ENCODE assay signal across 8 cellular contexts in the genomic region with DNA sequence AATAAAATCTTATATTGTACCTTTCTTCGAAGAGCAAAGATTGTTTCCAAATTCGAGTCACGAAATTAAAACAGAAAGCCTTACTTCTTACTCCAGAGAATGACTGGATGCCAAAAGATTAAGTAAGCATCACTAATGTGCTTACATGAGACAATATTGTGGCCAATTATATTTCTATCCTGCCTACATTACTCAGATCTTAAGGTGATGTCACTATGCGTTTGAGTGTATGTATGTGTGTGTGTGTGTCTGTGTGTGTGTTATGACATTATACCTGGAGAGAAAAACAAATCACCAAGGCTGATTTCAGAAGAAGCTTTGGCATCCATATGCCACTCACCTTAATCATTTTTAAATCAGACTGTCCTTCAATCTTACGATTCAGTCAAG.
DNase-seq lines count a peak whose midpoint lies in the region; ATAC-seq and TF ChIP-seq lines count a peak whose summit lies in the region.

No MANE protein-coding gene starts in this region.

- POLR2A ChIA-PET in RWPE1 (lab: Yijun Ruan, JAX; ENCODE audit: low non-redundant PET): no interaction called here

- H3K27ac Mint-ChIP-seq in activated naive CD4-positive, alpha-beta T cell treated with anti-CD3 and anti-CD28 coated beads for 36 hours: peak overlapping the region; percentile 98
- H3K27ac Mint-ChIP-seq in activated naive CD4-positive, alpha-beta T cell treated with anti-CD3 and anti-CD28 coated beads, Interleukin-2, amount 50 U/mL, for 72 hours: peak overlapping the region; percentile 86 to 90

- peak overlapping the region; percentile 4 for H3K4me3 ChIP-seq in retinal pigment epithelial cell (ENCODE audit: low read length)

- no peaks in the 10 kb centered on the region for H3K27me3 Mint-ChIP-seq in activated naive CD4-positive, alpha-beta T cell treated with anti-CD3 and anti-CD28 coated beads for 36 hours (ENCODE audit: low read depth)

- H3K4me3 Mint-ChIP-seq in activated naive CD4-positive, alpha-beta T cell treated with anti-CD3 and anti-CD28 coated beads for 36 hours: no peak overlapping the region

- CTCF ChIA-PET in activated naive CD4-positive, alpha-beta T cell treated with anti-CD3 and anti-CD28 coated beads for 36 hours (lab: Charles Lee): interaction anchor here (0.6 to 0.9 kb wide), 4 partner anchors 29 to 1468 kb away, joined by 3 to 5 read pairs (median 4); no protein-coding TSS in a partner anchor
- CTCF ChIA-PET in RWPE1 (lab: Yijun Ruan, JAX): no interaction called here

- peak; percentile 54 for DNase-seq in activated naive CD4-positive, alpha-beta T cell treated with anti-CD3 and anti-CD28 coated beads for 36 hours
- no peak for DNase-seq in activated naive CD4-positive, alpha-beta T cell (lab: John Stamatoyannopoulos, UW)
- DNase-seq in activated naive CD4-positive, alpha-beta T cell treated with anti-CD3 and anti-CD28 coated beads, Interleukin-2, amount 50 U/mL, for 72 hours (ENCODE audit: low spot score in 2 of 2): peak in 1 of 2 donors; percentile 13
- DNase-seq in retinal pigment epithelial cell (ENCODE audit: low read depth) (peak; percentile 96), RWPE1 (ENCODE audit: low spot score) (no peak), NCI-H526 treated with DMSO at 0.1 percent for 48 hours (lab: John Stamatoyannopoulos, UW) (no peak), head of caudate nucleus (no peak)

- peaks cover 1% of the 10 kb centered on the region for H3K36me3 Mint-ChIP-seq in activated naive CD4-positive, alpha-beta T cell treated with anti-CD3 and anti-CD28 coated beads for 36 hours (ENCODE audit: low read depth)
- H3K36me3 Mint-ChIP-seq in activated naive CD4-positive, alpha-beta T cell treated with anti-CD3 and anti-CD28 coated beads, Interleukin-2, amount 50 U/mL, for 72 hours: no peaks in the 10 kb centered on the region

- no peak overlapping the region for H3K27ac ChIP-seq in RWPE1

- no peak for TF ChIP-seq CTCF in retinal pigment epithelial cell (conservative IDR thresholded peaks at IDR 0.05; ENCODE audit: low read depth, low read length)
- no peak for TF ChIP-seq CTCF in RWPE1 (conservative IDR thresholded peaks at IDR 0.05; ENCODE audit: low read depth)

- peaks cover 2% of the 10 kb centered on the region for H3K9me3 Mint-ChIP-seq in activated naive CD4-positive, alpha-beta T cell treated with anti-CD3 and anti-CD28 coated beads for 36 hours
- H3K9me3 Mint-ChIP-seq in activated naive CD4-positive, alpha-beta T cell treated with anti-CD3 and anti-CD28 coated beads, Interleukin-2, amount 50 U/mL, for 72 hours: peaks cover 0 to 4% of the 10 kb centered on the region in 2 donors

- intact Hi-C loops in activated naive CD4-positive, alpha-beta T cell treated with anti-CD3 and anti-CD28 coated beads for 36 hours (cut with micrococcal nuclease): loop anchor here (5.0 to 10.0 kb wide), 5 partner anchors 199 to 1979 kb away; partner anchors contain the start of gene ZCCHC4
- intact Hi-C loops in head of caudate nucleus (cut with DNase I): no loop called here

- peak; percentile 9 for ATAC-seq in HG03521 (IDR thresholded peaks at IDR 0.05; ENCODE audit: unreplicated experiment)
- peak; percentile 70 to 72 for ATAC-seq in activated naive CD4-positive, alpha-beta T cell treated with anti-CD3 and anti-CD28 coated beads, Interleukin-2, amount 50 U/mL, for 72 hours

- H3K4me1 Mint-ChIP-seq in activated naive CD4-positive, alpha-beta T cell treated with anti-CD3 and anti-CD28 coated beads for 36 hours (ENCODE audit: low read depth): peaks cover 38% of the 10 kb centered on the region

Comparison
In these comparisons a context has a peak if more than half of its experiments do, and no peak if none do; other contexts are left out.
1. DNase-seq: peak in activated naive CD4-positive, alpha-beta T cell treated with anti-CD3 and anti-CD28 coated beads for 36 hours (single experiment) and retinal pigment epithelial cell (single experiment); none in activated naive CD4-positive, alpha-beta T cell (0 of 4), RWPE1 (single experiment), NCI-H526 treated with DMSO at 0.1 percent for 48 hours (single experiment) and head of caudate nucleus (0 of 42).